Comparison of ENCODE assay signal across 7 cellular contexts in the genomic region with DNA sequence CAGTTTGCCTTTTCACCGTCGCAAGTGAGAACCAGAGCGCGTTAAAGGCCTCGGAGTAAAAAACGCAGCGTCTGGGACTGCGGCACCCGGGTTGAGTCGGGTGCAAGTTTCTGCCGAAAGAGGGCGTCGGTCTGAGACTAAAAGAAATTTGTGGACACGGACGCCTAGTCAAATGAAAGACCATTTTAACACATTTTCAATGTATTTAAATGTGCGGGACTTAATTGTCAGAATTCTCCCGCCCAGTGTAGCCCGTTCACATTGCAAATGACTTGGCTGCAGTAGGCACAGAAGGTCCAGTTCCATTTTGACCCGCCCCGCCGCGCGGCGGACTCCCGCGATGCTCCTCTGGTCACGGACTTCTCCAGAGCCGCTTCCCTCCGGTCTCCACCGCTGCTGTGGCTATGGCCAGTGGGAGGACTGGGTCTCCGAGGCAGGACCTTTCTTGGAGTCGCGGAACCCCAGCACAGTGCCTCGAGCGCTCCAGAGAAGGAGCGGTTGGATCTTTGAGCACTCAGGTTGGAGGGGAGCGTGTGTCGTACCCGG. TPM values are rescaled to one million over a fixed set of nuclear protein-coding genes. Genes with fewer than 3 reads are reported as not detected.
DNase-seq lines count a peak whose midpoint lies in the region; ATAC-seq and TF ChIP-seq lines count a peak whose summit lies in the region.

No MANE protein-coding gene starts in this region.

- peak overlapping the region; percentile 54 for H2AFZ ChIP-seq in fibroblast of lung (ENCODE audit: low read length)

- TF ChIP-seq CTCF in GM12864 (IDR thresholded peaks at IDR 0.05; ENCODE audit: low read depth, low read length, missing control alignments) (peak; percentile 45), fibroblast of lung (conservative IDR thresholded peaks at IDR 0.05 in 1 of 2, IDR thresholded peaks at IDR 0.05 in 1 of 2; ENCODE audit: low read depth in 1 of 2, low read length in 2 of 2) (peak; percentile 75 to 79), suprapubic skin (IDR thresholded peaks at IDR 0.05) (peak in 1 of 2 donors; percentile 64)

- peaks cover 2% of the 10 kb centered on the region for H3K36me3 Mint-ChIP-seq in activated CD8-positive, alpha-beta memory T cell treated with anti-CD3 and anti-CD28 coated beads, Interleukin-2, amount 10 ng/mL, durations not matched to agents 7 days and 5 days

- no peaks in the 10 kb centered on the region for H3K36me3 ChIP-seq in fibroblast of lung (ENCODE audit: control insufficient read depth, insufficient read depth, low read length)
- no peaks in the 10 kb centered on the region for H3K36me3 ChIP-seq in suprapubic skin

- H3K4me2 ChIP-seq in fibroblast of lung (ENCODE audit: extremely low read depth, insufficient read depth, low read length): peak overlapping the region; percentile 81

- H3K79me2 ChIP-seq in fibroblast of lung (ENCODE audit: control insufficient read depth, insufficient read depth, low read length): no peaks in the 10 kb centered on the region

- WGBS in suprapubic skin: under 1% methylated on average over 35 of the region's 39 CpGs

- H3K9me3 ChIP-seq in fibroblast of lung (ENCODE audit: control insufficient read depth, insufficient read depth, low read depth, low read length): no peaks in the 10 kb centered on the region
- H3K9me3 ChIP-seq in suprapubic skin: no peaks in the 10 kb centered on the region

- H3K9me3 Mint-ChIP-seq in activated CD8-positive, alpha-beta memory T cell treated with anti-CD3 and anti-CD28 coated beads, Interleukin-2, amount 10 ng/mL, durations not matched to agents 7 days and 5 days (ENCODE audit: low read depth): no peaks in the 10 kb centered on the region

- H3K4me1 ChIP-seq in fibroblast of lung (ENCODE audit: control insufficient read depth, extremely low read depth, insufficient read depth, low read length) (peaks cover 7% of the 10 kb centered on the region), suprapubic skin (peaks cover 42% of the 10 kb centered on the region)

- H4K20me1 ChIP-seq in fibroblast of lung (ENCODE audit: control insufficient read depth, extremely low read depth, insufficient read depth, low read length): no peaks in the 10 kb centered on the region

- H3K27ac ChIP-seq in fibroblast of lung (ENCODE audit: insufficient read depth, low read length): peak overlapping the region; percentile 38
- no peak overlapping the region for H3K27ac ChIP-seq in suprapubic skin

- H3K4me1 Mint-ChIP-seq in activated CD8-positive, alpha-beta memory T cell treated with anti-CD3 and anti-CD28 coated beads, Interleukin-2, amount 10 ng/mL, durations not matched to agents 7 days and 5 days: peaks cover 32% of the 10 kb centered on the region

- CTCF ChIA-PET in activated CD8-positive, alpha-beta memory T cell treated with anti-CD3 and anti-CD28 coated beads, Interleukin-2, amount 10 ng/mL, durations not matched to agents 7 days and 5 days (lab: Charles Lee): interaction anchor here (1.1 kb wide), 1 partner anchor 9 kb away, joined by 3 read pairs; no protein-coding TSS in a partner anchor

- H3K4me3 Mint-ChIP-seq in activated CD8-positive, alpha-beta memory T cell treated with anti-CD3 and anti-CD28 coated beads, Interleukin-2, amount 10 ng/mL, durations not matched to agents 7 days and 5 days: peak overlapping the region; percentile 72

- H3K27ac Mint-ChIP-seq in activated CD8-positive, alpha-beta memory T cell treated with anti-CD3 and anti-CD28 coated beads, Interleukin-2, amount 10 ng/mL, durations not matched to agents 7 days and 5 days: peak overlapping the region; percentile 43

- H3K4me3 ChIP-seq in GM12864 (ENCODE audit: low read depth, low read length) (no peak overlapping the region), fibroblast of lung (replicated peaks in 1 of 4; ENCODE audit: control extremely low read depth in 1 of 4, insufficient read depth in 1 of 4, low read depth in 3 of 4, low read length in 4 of 4) (peak overlapping the region; percentile 61 to 83 (median 72)), suprapubic skin (peak overlapping the region; percentile 65)

- DNase-seq in GM12864 (ENCODE audit: low read depth) (no peak), NCI-H446 treated with DMSO at 0.1 percent for 48 hours (lab: John Stamatoyannopoulos, UW) (peak; percentile 23), fibroblast of lung (ENCODE audit: low read depth in 2 of 2) (peak; percentile 79 to 85), myocyte (ENCODE audit: low read depth) (peak; percentile 80), suprapubic skin (ENCODE audit: low spot score in 2 of 2) (no peak)
- peak; percentile 76 for DNase-seq in activated CD8-positive, alpha-beta memory T cell treated with anti-CD3 and anti-CD28 coated beads, Interleukin-2, amount 10 ng/mL, durations not matched to agents 7 days and 5 days

- TF ChIP-seq EP300 in suprapubic skin (IDR thresholded peaks at IDR 0.05): no peak

- peak; percentile 83 for ATAC-seq in HG02852 (IDR thresholded peaks at IDR 0.05; ENCODE audit: unreplicated experiment)
- ATAC-seq in activated CD8-positive, alpha-beta memory T cell treated with anti-CD3 and anti-CD28 coated beads, Interleukin-2, amount 10 ng/mL, durations not matched to agents 7 days and 5 days: peak; percentile 62

- H3K27me3 Mint-ChIP-seq in activated CD8-positive, alpha-beta memory T cell treated with anti-CD3 and anti-CD28 coated beads, Interleukin-2, amount 10 ng/mL, durations not matched to agents 7 days and 5 days: peaks cover 79% of the 10 kb centered on the region

- H3K9ac ChIP-seq in fibroblast of lung (ENCODE audit: insufficient read depth, low read length): peak overlapping the region; percentile 60

- H3K27me3 ChIP-seq in fibroblast of lung (ENCODE audit: control insufficient read depth, insufficient read depth, low read length) (peaks cover 8% of the 10 kb centered on the region), suprapubic skin (peaks cover 32% of the 10 kb centered on the region)

- no peak for TF ChIP-seq POLR2A in suprapubic skin (IDR thresholded peaks at IDR 0.05)

RNA-seq across cellular contexts. Expression of gene NPR3, which starts 1.3 kb away (rescaled TPM):
- under 1 TPM in 1 of 2 experiments, not detected in 1; 0.16 TPM for total RNA-seq in activated CD8-positive, alpha-beta memory T cell treated with anti-CD3 and anti-CD28 coated beads, Interleukin-2, amount 10 ng/mL, durations not matched to agents 7 days and 5 days
- total RNA-seq in fibroblast of lung (1.5 and 14.9 TPM in 2 replicates), myocyte (1.0 and 1.1 TPM in 2 replicates), suprapubic skin (10 to 100 TPM in 1 of 4 donors, 1 to 10 TPM in 3; 6.1 to 10.1 (median 8.1) TPM)
- 5.8 and 87.3 TPM in 2 replicates for polyA plus RNA-seq in fibroblast of lung
- polyA plus RNA-seq in fibroblast of lung (2012): 4.7 and 71.5 TPM in 2 replicates
- polyA minus RNA-seq in fibroblast of lung (ENCODE audit: low replicate concordance): 5.6 and 82.0 TPM in 2 replicates
- polyA plus RNA-seq in myocyte (2012): 23.1 TPM

Comparison
In these comparisons a context has a peak if more than half of its experiments do, and no peak if none do; other contexts are left out.
1. DNase-seq: peak in NCI-H446 treated with DMSO at 0.1 percent for 48 hours (single experiment), activated CD8-positive, alpha-beta memory T cell treated with anti-CD3 and anti-CD28 coated beads, Interleukin-2, amount 10 ng/mL, durations not matched to agents 7 days and 5 days (single experiment), fibroblast of lung (2 of 2) and myocyte (single experiment); none in GM12864 (single experiment) and suprapubic skin (0 of 2).